In the genomic region with DNA sequence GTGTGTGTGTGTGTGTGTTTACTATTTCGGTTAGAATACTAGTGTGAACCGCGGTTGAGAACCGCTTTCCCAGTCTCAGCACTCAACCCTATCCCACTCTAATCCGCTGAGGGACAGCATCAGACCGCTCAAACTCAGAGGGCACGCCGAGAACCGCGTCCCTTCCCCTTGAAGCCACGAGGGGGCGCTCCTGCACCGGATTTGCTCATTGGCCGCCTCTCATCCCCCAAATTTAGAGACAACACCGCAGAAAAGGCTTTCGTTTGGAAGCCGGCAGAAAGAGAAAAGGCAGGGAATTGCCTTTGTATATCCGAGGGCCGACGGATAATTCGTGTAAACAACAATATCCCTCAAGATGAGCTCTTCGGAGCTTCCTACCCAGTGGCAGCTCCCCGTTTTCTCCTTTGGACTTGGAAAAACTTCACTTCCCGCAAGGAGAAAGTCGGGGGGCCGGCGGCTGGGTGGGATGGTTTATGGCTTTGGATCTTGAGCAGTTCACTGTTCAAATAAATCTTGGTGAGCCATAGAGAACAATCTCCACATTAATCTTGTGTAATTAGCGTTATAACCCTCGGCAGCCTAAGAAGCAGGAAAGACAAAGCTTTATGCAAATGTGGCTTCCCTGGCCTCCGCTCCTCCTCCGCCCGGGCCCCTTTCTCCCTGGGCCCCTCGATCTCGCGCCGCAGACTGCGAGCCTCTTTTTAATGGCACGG, we compare ENCODE assay signal across 8 cellular contexts.
DNase-seq lines count a peak whose midpoint lies in the region; ATAC-seq and TF ChIP-seq lines count a peak whose summit lies in the region.

No MANE protein-coding gene starts in this region.

- H3K4me1 ChIP-seq in lung (ENCODE audit: control insufficient read depth in 2 of 2, insufficient read depth in 2 of 2, low read length in 2 of 2) = peaks cover 0 to 5% of the 10 kb centered on the region in 2 donors

- WGBS in lung, 2 donors = 1% methylated on average over 38 of the region's 38 CpGs

- CTCF ChIA-PET in BJ (lab: Yijun Ruan, JAX) = interaction anchor here (0.6 to 1.6 kb wide), 18 partner anchors 9 to 1696 kb away, joined by 3 to 12 read pairs (median 3); no protein-coding TSS in a partner anchor

- TF ChIP-seq CTCF in BJ (IDR thresholded peaks at IDR 0.05; ENCODE audit: insufficient read depth, low read depth, low read length) (peak; percentile 98), dorsolateral prefrontal cortex (IDR thresholded peaks at IDR 0.05 in 54 of 56, conservative IDR thresholded peaks at IDR 0.05 in 2 of 56; ENCODE audit: low read depth in 1 of 56, partially characterized antibody in 56 of 56) (peak; percentile 29 to 93 (median 85)), lung (IDR thresholded peaks at IDR 0.05; ENCODE audit: control extremely low read depth, extremely low read depth) (peak; percentile 86)

- H3K4me3 ChIP-seq in BJ (ENCODE audit: low read depth, low read length) = peak overlapping the region; percentile 39
- peak overlapping the region; percentile 14 to 74 (median 52) for H3K4me3 ChIP-seq in dorsolateral prefrontal cortex
- peak overlapping the region; percentile 11 for H3K4me3 ChIP-seq in lung

- H3K27ac ChIP-seq in dorsolateral prefrontal cortex (no peak overlapping the region), lung (ENCODE audit: low read depth in 1 of 2, low read length in 1 of 2) (no peak overlapping the region)

- DNase-seq in BJ (ENCODE audit: low read depth) (no peak), GM19238 (ENCODE audit: insufficient read length, low spot score) (peak; percentile 66), NCI-H446 (lab: John Stamatoyannopoulos, UW) (peak; percentile 35 to 68), dorsolateral prefrontal cortex (peak; percentile 49 to 87 (median 69)), lung (ENCODE audit: low spot score) (peak; percentile 70)
- DNase-seq in activated CD4-positive, alpha-beta T cell treated with anti-CD3 and anti-CD28 coated beads, Interleukin-2, amount 50 U/mL, for 1 hour = peak; percentile 51
- peak; percentile 21 to 46 (median 22) for DNase-seq in stimulated activated CD4-positive, alpha-beta T cell treated with anti-CD3 and anti-CD28 coated beads, TNF-alpha, amount 100 ng/mL, for 4 hours (ENCODE audit: low read depth in 3 of 3)

- H3K36me3 ChIP-seq in BJ (ENCODE audit: control insufficient read depth, insufficient read depth, low read length) = no peaks in the 10 kb centered on the region
- H3K36me3 ChIP-seq in lung (ENCODE audit: control insufficient read depth in 2 of 2, insufficient read depth in 2 of 2, low read length in 2 of 2) = no peaks in the 10 kb centered on the region

- intact Hi-C loops in dorsolateral prefrontal cortex (cut with DNase I) = loop anchor here (5.0 to 10.0 kb wide), 3 partner anchors 422 to 1694 kb away; a partner anchor contains a TSS

- peak; percentile 85 for ATAC-seq in HG03378 (IDR thresholded peaks at IDR 0.05; ENCODE audit: unreplicated experiment)
- ATAC-seq in lung (ENCODE audit: insufficient read depth, low FRiP score) = peak; percentile 85

- POLR2A ChIA-PET in BJ (lab: Charles Lee) = no interaction called here

- peaks cover 0 to 6% of the 10 kb centered on the region in 2 donors for H3K9me3 ChIP-seq in lung (ENCODE audit: control insufficient read depth in 2 of 2, insufficient read depth in 1 of 2, low read length in 1 of 2)

- H3K27me3 ChIP-seq in BJ (ENCODE audit: control insufficient read depth, insufficient read depth, low read length) = peaks cover 35% of the 10 kb centered on the region
- H3K27me3 ChIP-seq in dorsolateral prefrontal cortex = peaks cover 16 to 85% (median 64%) of the 10 kb centered on the region in 45 donors
- no peaks in the 10 kb centered on the region for H3K27me3 ChIP-seq in lung (ENCODE audit: control insufficient read depth, insufficient read depth)
